In genomic region chr9:125515281-125515680, GRCh38 we compare ENCODE assay signal across 23 cellular contexts.
"Had no signal": no experiment of that assay in that cellular context is flagged by ENCODE, and none has a peak within 500 bp of the region (broad histone marks: within the 10 kb centered on the region; RNA-seq: fewer than 3 reads in every experiment).

No MANE protein-coding gene starts in this region.

- H3K27me3 Mint-ChIP-seq: memory B cell; natural killer cell treated with Interleukin-12 subunit alpha and Interleukin-12 subunit beta and Interleukin-15 and Interleukin-18, amount 100 ng/mL, for 72 hours; stimulated activated naive B cell treated with anti-CD40 and anti-IgM and Interleukin-4, amounts not matched to agents 10 μg/mL and 1 μg/mL and 100 μg/mL, for 72 hours; stimulated activated naive CD8-positive, alpha-beta T cell treated with anti-CD3 and anti-CD28 coated beads, Interleukin-15, amount 100 ng/mL, for 72 hours had no signal

- H3K27me3 ChIP-seq: heart right ventricle, left lung had no signal

- H3K27ac Mint-ChIP-seq: memory B cell; natural killer cell treated with Interleukin-12 subunit alpha and Interleukin-12 subunit beta and Interleukin-15 and Interleukin-18, amount 100 ng/mL, for 72 hours; stimulated activated naive B cell treated with anti-CD40 and anti-IgM and Interleukin-4, amounts not matched to agents 10 μg/mL and 1 μg/mL and 100 μg/mL, for 72 hours; stimulated activated naive CD8-positive, alpha-beta T cell treated with anti-CD3 and anti-CD28 coated beads, Interleukin-15, amount 100 ng/mL, for 72 hours had no signal

- DNase-seq: effector CD4-positive, alpha-beta T cell; heart right ventricle; hypothalamus; islet precursor cell; left lung; lower lobe of right lung; midbrain; occipital lobe; psoas muscle; retina; stimulated activated CD4-positive, alpha-beta T cell treated with anti-CD3 and anti-CD28 coated beads, Interleukin-2, amount 100 ng/mL, for 24 hours; stimulated activated CD4-positive, alpha-beta T cell treated with anti-CD3 and anti-CD28 coated beads, Interleukin-4, amount 100 ng/mL, for 4 hours; stimulated activated naive B cell treated with anti-CD40 and anti-IgM and Interleukin-4, amounts not matched to agents 10 μg/mL and 1 μg/mL and 100 μg/mL, for 72 hours; stimulated activated naive CD8-positive, alpha-beta T cell treated with anti-CD3 and anti-CD28 coated beads, Interleukin-15, amount 100 ng/mL, for 72 hours; substantia nigra; trophoblast cell had no signal

- H3K4me3 ChIP-seq: coronary artery, heart right ventricle, left lung, lower lobe of right lung, psoas muscle, skin epidermis, thoracic aorta had no signal

- H3K36me3 ChIP-seq: left lung, lower lobe of right lung, thoracic aorta had no signal

- H3K36me3 Mint-ChIP-seq: natural killer cell treated with Interleukin-12 subunit alpha and Interleukin-12 subunit beta and Interleukin-15 and Interleukin-18, amount 100 ng/mL, for 72 hours had no signal

- ATAC-seq: esophagus mucosa; heart right ventricle; left lung; lower lobe of right lung; natural killer cell treated with Interleukin-12 subunit alpha and Interleukin-12 subunit beta and Interleukin-15 and Interleukin-18, amount 100 ng/mL, for 72 hours; psoas muscle; sciatic nerve; stimulated activated naive B cell treated with anti-CD40 and anti-IgM and Interleukin-4, amounts not matched to agents 10 μg/mL and 1 μg/mL and 100 μg/mL, for 72 hours; stimulated activated naive CD8-positive, alpha-beta T cell treated with anti-CD3 and anti-CD28 coated beads, Interleukin-15, amount 100 ng/mL, for 72 hours had no signal

- H3K27ac ChIP-seq: coronary artery, left lung, lower lobe of right lung, psoas muscle, skin epidermis, thoracic aorta had no signal

- H3K9me3 Mint-ChIP-seq: memory B cell; natural killer cell treated with Interleukin-12 subunit alpha and Interleukin-12 subunit beta and Interleukin-15 and Interleukin-18, amount 100 ng/mL, for 72 hours; stimulated activated naive B cell treated with anti-CD40 and anti-IgM and Interleukin-4, amounts not matched to agents 10 μg/mL and 1 μg/mL and 100 μg/mL, for 72 hours; stimulated activated naive CD8-positive, alpha-beta T cell treated with anti-CD3 and anti-CD28 coated beads, Interleukin-15, amount 100 ng/mL, for 72 hours had no signal

- H3K9me3 ChIP-seq: heart right ventricle, left lung, lower lobe of right lung, psoas muscle, thoracic aorta had no signal

- H3K4me3 Mint-ChIP-seq: memory B cell; natural killer cell treated with Interleukin-12 subunit alpha and Interleukin-12 subunit beta and Interleukin-15 and Interleukin-18, amount 100 ng/mL, for 72 hours; stimulated activated naive B cell treated with anti-CD40 and anti-IgM and Interleukin-4, amounts not matched to agents 10 μg/mL and 1 μg/mL and 100 μg/mL, for 72 hours; stimulated activated naive CD8-positive, alpha-beta T cell treated with anti-CD3 and anti-CD28 coated beads, Interleukin-15, amount 100 ng/mL, for 72 hours had no signal
